24 cellular contexts compared by ENCODE assay signal in genomic region chr1:50358962-50359361, GRCh38.
"Had no signal": no experiment of that assay in that cellular context is flagged by ENCODE, and none has a peak within 500 bp of the region (broad histone marks: within the 10 kb centered on the region; RNA-seq: fewer than 3 reads in every experiment).

No MANE protein-coding gene starts in this region.

- H3K4me3 ChIP-seq: left ventricle myocardium inferior, ovary, psoas muscle, thyroid gland had no signal

- H3K36me3 ChIP-seq: left ventricle myocardium inferior, ovary, thyroid gland had no signal

- DNase-seq: activated CD4-positive, alpha-beta T cell treated with anti-CD3 and anti-CD28 coated beads for 1 hour; activated CD4-positive, alpha-beta T cell treated with anti-CD3 and anti-CD28 coated beads, Interleukin-2, amount 50 U/mL, for 1 hour; activated CD8-positive, alpha-beta T cell treated with anti-CD3 and anti-CD28 coated beads, Interleukin-2, amount 10 ng/mL, durations not matched to agents 7 days and 5 days; activated gamma-delta T cell treated with Interleukin-2 at 50 U/mL for 16 hours; activated T-cell treated with anti-CD3 and anti-CD28 coated beads, Interleukin-2, amount 50 U/mL, for 1 hour; aorta; effector CD4-positive, alpha-beta T cell; erythroblast; foreskin fibroblast; kidney glomerular epithelial cell; left ventricle myocardium inferior; naive thymus-derived CD8-positive, alpha-beta T cell; ovary; psoas muscle; right cardiac atrium; stimulated activated CD4-positive, alpha-beta T cell treated with anti-CD3 and anti-CD28 coated beads, Interleukin-4, amount 100 ng/mL, for 24 hours; stimulated activated naive CD8-positive, alpha-beta T cell treated with anti-CD3 and anti-CD28 coated beads, Interleukin-15, Interleukin-2, amounts not matched to agents 100 U/mL and 50 U/mL, for 24 hours; T-helper 2 cell; thyroid gland had no signal

- H3K27me3 ChIP-seq: ovary, thyroid gland had no signal

- H3K36me3 Mint-ChIP-seq: brain, mesothelial cell of epicardium had no signal

- H3K4me1 ChIP-seq: left ventricle myocardium inferior, psoas muscle, thyroid gland had no signal

- H3K4me3 Mint-ChIP-seq: activated CD8-positive, alpha-beta T cell treated with anti-CD3 and anti-CD28 coated beads, Interleukin-2, amount 10 ng/mL, durations not matched to agents 7 days and 5 days; brain; dendritic cell treated with granulocyte-macrophage colony-stimulating factor and Interleukin-4, amounts not matched to agents 40 ng/mL and 50 ng/mL, for 4 days; mesothelial cell of epicardium; naive thymus-derived CD8-positive, alpha-beta T cell had no signal

- H3K9me3 ChIP-seq: ovary, psoas muscle, thyroid gland had no signal

- H3K27ac Mint-ChIP-seq: activated CD8-positive, alpha-beta T cell treated with anti-CD3 and anti-CD28 coated beads, Interleukin-2, amount 10 ng/mL, durations not matched to agents 7 days and 5 days; activated naive CD4-positive, alpha-beta T cell treated with anti-CD3 and anti-CD28 coated beads, Interleukin-2, amount 50 U/mL, for 72 hours; brain; dendritic cell treated with granulocyte-macrophage colony-stimulating factor and Interleukin-4, amounts not matched to agents 40 ng/mL and 50 ng/mL, for 4 days; mesothelial cell of epicardium; naive thymus-derived CD8-positive, alpha-beta T cell had no signal

- H3K27ac ChIP-seq: left ventricle myocardium inferior, ovary, psoas muscle, thyroid gland, VCaP had no signal

- H3K4me1 Mint-ChIP-seq: brain; mesothelial cell of epicardium; naive thymus-derived CD8-positive, alpha-beta T cell had no signal

- H3K9me3 Mint-ChIP-seq: dendritic cell treated with granulocyte-macrophage colony-stimulating factor and Interleukin-4, amounts not matched to agents 40 ng/mL and 50 ng/mL, for 4 days had no signal
